In genomic region chr4:22488136-22488535, GRCh38 we compare ENCODE assay signal across 14 cellular contexts. TPM values are rescaled to one million over a fixed set of nuclear protein-coding genes. Genes with fewer than 3 reads are reported as not detected.
"Had no signal": no experiment of that assay in that cellular context is flagged by ENCODE, and none has a peak within 500 bp of the region (broad histone marks: within the 10 kb centered on the region; RNA-seq: fewer than 3 reads in every experiment).

No MANE protein-coding gene starts in this region.

- H3K36me3 ChIP-seq: pancreas had no signal

- ATAC-seq: body of pancreas; pancreas; stimulated activated naive CD8-positive, alpha-beta T cell treated with anti-CD3 and anti-CD28 coated beads, Interleukin-15, amount 100 ng/mL, for 72 hours had no signal

- H3K4me3 Mint-ChIP-seq: activated B cell treated with CpG ODN at 0.5 μM for 24 hours; activated CD4-positive, alpha-beta T cell treated with anti-CD3 and anti-CD28 coated beads, Interleukin-2, amount 10 ng/mL, durations not matched to agents 24 days and 14 days; activated naive CD4-positive, alpha-beta T cell treated with anti-CD3 and anti-CD28 coated beads, Interleukin-2, amount 50 U/mL, for 24 hours; central memory CD8-positive, alpha-beta T cell; stimulated activated naive CD8-positive, alpha-beta T cell treated with anti-CD3 and anti-CD28 coated beads, Interleukin-15, amount 100 ng/mL, for 72 hours had no signal

- H3K27ac Mint-ChIP-seq: activated B cell treated with CpG ODN at 0.5 μM for 24 hours; activated CD4-positive, alpha-beta T cell treated with anti-CD3 and anti-CD28 coated beads, Interleukin-2, amount 10 ng/mL, durations not matched to agents 24 days and 14 days; activated naive CD4-positive, alpha-beta T cell treated with anti-CD3 and anti-CD28 coated beads, Interleukin-2, amount 50 U/mL, for 24 hours; activated T-helper 2 cell treated with anti-CD3 and anti-CD28 coated beads, Interferon-gamma antibody, Interleukin-2, Interleukin-4, amounts not matched to agents 10 μg/mL and 5 μg/mL and 100 μg/mL, durations not matched to agents 14 hours and 24 hours and 36 hours; stimulated activated naive CD8-positive, alpha-beta T cell treated with anti-CD3 and anti-CD28 coated beads, Interleukin-15, amount 100 ng/mL, for 72 hours had no signal

- H3K9me3 ChIP-seq: body of pancreas, pancreas, testis had no signal

- H2AFZ ChIP-seq: hepatocyte had no signal

- H3K4me2 ChIP-seq: hepatocyte had no signal

- H3K4me3 ChIP-seq: body of pancreas, hepatocyte, pancreas, testis had no signal

- H3K9me3 Mint-ChIP-seq: activated CD4-positive, alpha-beta T cell treated with anti-CD3 and anti-CD28 coated beads, Interleukin-2, amount 10 ng/mL, durations not matched to agents 24 days and 14 days; activated naive CD4-positive, alpha-beta T cell treated with anti-CD3 and anti-CD28 coated beads, Interleukin-2, amount 50 U/mL, for 24 hours; activated T-helper 2 cell treated with anti-CD3 and anti-CD28 coated beads, Interferon-gamma antibody, Interleukin-2, Interleukin-4, amounts not matched to agents 10 μg/mL and 5 μg/mL and 100 μg/mL, durations not matched to agents 14 hours and 24 hours and 36 hours; central memory CD8-positive, alpha-beta T cell; stimulated activated naive CD8-positive, alpha-beta T cell treated with anti-CD3 and anti-CD28 coated beads, Interleukin-15, amount 100 ng/mL, for 72 hours had no signal

- H3K27me3 ChIP-seq: body of pancreas, hepatocyte, pancreas, testis had no signal

- H3K27ac ChIP-seq: body of pancreas, hepatocyte, pancreas, testis had no signal

- H3K4me1 Mint-ChIP-seq: activated B cell treated with CpG ODN at 0.5 μM for 24 hours had no signal

- H3K4me1 ChIP-seq: testis had no signal

- DNase-seq: activated B cell treated with CpG ODN at 0.5 μM for 24 hours; activated CD4-positive, alpha-beta T cell treated with anti-CD3 and anti-CD28 coated beads, Interleukin-2, amount 10 ng/mL, durations not matched to agents 24 days and 14 days; activated T-cell treated with anti-CD3 and anti-CD28 coated beads for 4 hours; body of pancreas; cortex of kidney; effector CD8-positive, alpha-beta T cell; pancreas; stimulated activated CD4-positive, alpha-beta T cell treated with anti-CD3 and anti-CD28 coated beads, Interleukin-4, amount 100 ng/mL, for 4 hours; stimulated activated naive CD8-positive, alpha-beta T cell treated with anti-CD3 and anti-CD28 coated beads, Interleukin-15, amount 100 ng/mL, for 72 hours; testis had no signal

- H3K27me3 Mint-ChIP-seq: activated B cell treated with CpG ODN at 0.5 μM for 24 hours; activated CD4-positive, alpha-beta T cell treated with anti-CD3 and anti-CD28 coated beads, Interleukin-2, amount 10 ng/mL, durations not matched to agents 24 days and 14 days; activated naive CD4-positive, alpha-beta T cell treated with anti-CD3 and anti-CD28 coated beads, Interleukin-2, amount 50 U/mL, for 24 hours; central memory CD8-positive, alpha-beta T cell; stimulated activated naive CD8-positive, alpha-beta T cell treated with anti-CD3 and anti-CD28 coated beads, Interleukin-15, amount 100 ng/mL, for 72 hours had no signal

RNA-seq across cellular contexts. Expression of gene ADGRA3, which starts 27.7 kb away (rescaled TPM):
- total RNA-seq: activated B cell treated with CpG ODN at 0.5 μM for 24 hours had no signal
